23 cellular contexts compared by ENCODE assay signal in genomic region chr1:183467687-183468086, GRCh38. TPM values are rescaled to one million over a fixed set of nuclear protein-coding genes. Genes with fewer than 3 reads are reported as not detected.
DNase-seq lines count a peak whose midpoint lies in the region; ATAC-seq and TF ChIP-seq lines count a peak whose summit lies in the region.
"Had no signal": no experiment of that assay in that cellular context is flagged by ENCODE, and none has a peak within 500 bp of the region (broad histone marks: within the 10 kb centered on the region; RNA-seq: fewer than 3 reads in every experiment).

No MANE protein-coding gene starts in this region.

- peak overlapping the region; percentile 66 for H3K27ac ChIP-seq in colonic mucosa
- H3K27ac ChIP-seq in right lobe of liver = peak overlapping the region in 2 of 3 donors; percentile 19 to 26
- H3K27ac ChIP-seq: cardiac muscle cell, dorsolateral prefrontal cortex, gastrocnemius medialis, pancreas, suprapubic skin had no signal

- H3K27ac Mint-ChIP-seq in Calu3 (ENCODE audit: unreplicated experiment) = peak overlapping the region; percentile 79
- H3K27ac Mint-ChIP-seq: activated CD4-positive, alpha-beta T cell treated with anti-CD3 and anti-CD28 coated beads, Interleukin-2, amount 10 ng/mL, durations not matched to agents 24 days and 14 days; natural killer cell treated with Interleukin-12 subunit alpha and Interleukin-12 subunit beta and Interleukin-15 and Interleukin-18, amount 100 ng/mL, for 72 hours had no signal

- BruUV-seq in Calu3 (replicated peaks; lab: Mats Ljungman, UMichigan) = no TSS peak

- no peak for TF ChIP-seq POLR2A in right lobe of liver (IDR thresholded peaks at IDR 0.05)

- H3K9me3 ChIP-seq in colonic mucosa (no peaks in the 10 kb centered on the region), right lobe of liver (no peaks in the 10 kb centered on the region)
- H3K9me3 ChIP-seq: gastrocnemius medialis, pancreas, suprapubic skin had no signal

- peak overlapping the region in 1 of 2 donors; percentile 10 for H3K9ac ChIP-seq in colonic mucosa (ENCODE audit: low read depth in 2 of 2, low read length in 2 of 2)

- WGBS in right lobe of liver (ENCODE audit: insufficient coverage, low coverage, low lambda C conversion rate, missing lambda C conversion rate) = 16% methylated on average over 1 of the region's 1 CpG

- DNase-seq in Calu3 = no peak
- peak; percentile 34 for DNase-seq in NCI-H460 (ENCODE audit: extremely low read depth, low read depth)
- DNase-seq in colonic mucosa = no peak
- no peak for DNase-seq in right lobe of liver
- no peak for DNase-seq in D341Med (ENCODE audit: low spot score)
- no peak for DNase-seq in Kasumi-1 (lab: John Stamatoyannopoulos, UW)
- no peak for DNase-seq in AML-193 (lab: John Stamatoyannopoulos, UW)
- DNase-seq: activated CD4-positive, alpha-beta T cell treated with anti-CD3 and anti-CD28 coated beads, Interleukin-2, amount 10 ng/mL, durations not matched to agents 24 days and 14 days; activated effector memory CD4-positive, alpha-beta T cell treated with anti-CD3 and anti-CD28 coated beads, Interleukin-2, amount 50 U/mL, for 16 hours; DMS79; dorsolateral prefrontal cortex; gastrocnemius medialis; mesendoderm; NCI-H2107; pancreas; SHP77 treated with DMSO at 0.1 percent for 48 hours; T-helper 1 cell had no signal

- H3K27me3 Mint-ChIP-seq in Calu3 (ENCODE audit: unreplicated experiment) = no peaks in the 10 kb centered on the region

- H3K4me1 Mint-ChIP-seq in Calu3 (ENCODE audit: low read depth, unreplicated experiment) = peaks cover 36% of the 10 kb centered on the region

- TF ChIP-seq CTCF in Calu3 (IDR thresholded peaks at IDR 0.05; ENCODE audit: unreplicated experiment) = no peak
- no peak for TF ChIP-seq CTCF in colonic mucosa (IDR thresholded peaks at IDR 0.05)
- no peak for TF ChIP-seq CTCF in right lobe of liver (IDR thresholded peaks at IDR 0.05)

- no peaks in the 10 kb centered on the region for H3K4me1 ChIP-seq in colonic mucosa
- peaks cover 0 to 15% (median 5%) of the 10 kb centered on the region in 4 donors for H3K4me1 ChIP-seq in right lobe of liver

- peak in 1 of 4 donors; percentile 7 for ATAC-seq in right lobe of liver
- ATAC-seq in GM21576 (IDR thresholded peaks at IDR 0.05; ENCODE audit: unreplicated experiment) = no peak
- ATAC-seq: gastrocnemius medialis; natural killer cell treated with Interleukin-12 subunit alpha and Interleukin-12 subunit beta and Interleukin-15 and Interleukin-18, amount 100 ng/mL, for 72 hours; pancreas; sciatic nerve had no signal

- H3K4me3 ChIP-seq in colonic mucosa (no peak overlapping the region), right lobe of liver (no peak overlapping the region)
- H3K4me3 ChIP-seq: cardiac muscle cell, dorsolateral prefrontal cortex, gastrocnemius medialis, pancreas, suprapubic skin had no signal

- H3K36me3 Mint-ChIP-seq in Calu3 (ENCODE audit: insufficient read depth, unreplicated experiment) = peaks cover 26% of the 10 kb centered on the region
- H3K36me3 Mint-ChIP-seq: CD14-positive monocyte; natural killer cell treated with Interleukin-12 subunit alpha and Interleukin-12 subunit beta and Interleukin-15 and Interleukin-18, amount 100 ng/mL, for 72 hours had no signal

- intact Hi-C loops in Calu3 (cut with micrococcal nuclease; ENCODE audit: unreplicated experiment) (no loop called here), colonic mucosa (cut with DNase I) (loop anchor here (5.0 kb wide), 1 partner anchor 155 kb away; no protein-coding TSS in a partner anchor), right lobe of liver (cut with DNase I) (no loop called here)

- H3K27me3 ChIP-seq in colonic mucosa (no peaks in the 10 kb centered on the region), right lobe of liver (no peaks in the 10 kb centered on the region)
- H3K27me3 ChIP-seq: cardiac muscle cell, pancreas had no signal

- CTCF ChIA-PET in Calu3 (lab: Charles Lee) = interaction anchor here (0.6 to 1.6 kb wide), 4 partner anchors 10 to 52 kb away, joined by 3 to 5 read pairs (median 4); no protein-coding TSS in a partner anchor

- H3K36me3 ChIP-seq in colonic mucosa (no peaks in the 10 kb centered on the region), right lobe of liver (no peaks in the 10 kb centered on the region)
- H3K36me3 ChIP-seq: cardiac muscle cell, gastrocnemius medialis, pancreas, suprapubic skin had no signal

- H3K9me3 Mint-ChIP-seq in Calu3 (ENCODE audit: low read depth, unreplicated experiment) = no peaks in the 10 kb centered on the region
- H3K9me3 Mint-ChIP-seq: activated CD4-positive, alpha-beta T cell treated with anti-CD3 and anti-CD28 coated beads, Interleukin-2, amount 10 ng/mL, durations not matched to agents 24 days and 14 days; natural killer cell treated with Interleukin-12 subunit alpha and Interleukin-12 subunit beta and Interleukin-15 and Interleukin-18, amount 100 ng/mL, for 72 hours had no signal

- peak overlapping the region; percentile 39 for H3K4me3 Mint-ChIP-seq in Calu3 (ENCODE audit: low read depth, unreplicated experiment)
- H3K4me3 Mint-ChIP-seq: activated CD4-positive, alpha-beta T cell treated with anti-CD3 and anti-CD28 coated beads, Interleukin-2, amount 10 ng/mL, durations not matched to agents 24 days and 14 days; CD14-positive monocyte; natural killer cell treated with Interleukin-12 subunit alpha and Interleukin-12 subunit beta and Interleukin-15 and Interleukin-18, amount 100 ng/mL, for 72 hours had no signal

RNA-seq across cellular contexts. Expression of gene SMG7, which starts 4.6 kb away (rescaled TPM):
- total RNA-seq in Calu3 (2022) (96.3 and 103 TPM in 2 replicates), colonic mucosa (10 to 100 TPM; 55.2 to 57.1 TPM), right lobe of liver (10 to 100 TPM; 23.5 to 35.3 (median 25.2) TPM)
- total RNA-seq in NCI-H460 (2014; rRNA removed; shearing (Covaris generic)) = 18.6 and 22.3 TPM in 2 replicates
- 12.3 and 28.1 TPM in 2 replicates for polyA plus RNA-seq in NCI-H460 (2014; cell fraction: nucleus; rRNA removed)

RNA-seq across cellular contexts. Expression of gene NMNAT2, which starts 49.5 kb away (rescaled TPM):
- total RNA-seq in Calu3 (2022) = 0.26 and 0.78 TPM in 2 replicates
- 5.3 and 8.3 TPM in 2 replicates for total RNA-seq in NCI-H460 (2014; rRNA removed; shearing (Covaris generic))
- 18.7 and 21.0 TPM in 2 replicates for polyA plus RNA-seq in NCI-H460 (2014; cell fraction: nucleus; rRNA removed)
- 1 to 10 TPM in 1 of 2 donors, under 1 TPM in 1; 0.27 to 1.4 TPM for total RNA-seq in colonic mucosa
- under 1 TPM in 3 of 6 experiments, not detected in 3; 0.06 to 0.07 (median 0.06) TPM for total RNA-seq in right lobe of liver
- total RNA-seq: activated CD4-positive, alpha-beta T cell treated with anti-CD3 and anti-CD28 coated beads, Interleukin-2, amount 10 ng/mL, durations not matched to agents 24 days and 14 days; natural killer cell treated with Interleukin-12 subunit alpha and Interleukin-12 subunit beta and Interleukin-15 and Interleukin-18, amount 100 ng/mL, for 72 hours had no signal
- polyA plus RNA-seq: cardiac muscle cell had no signal
